In the genomic region with DNA sequence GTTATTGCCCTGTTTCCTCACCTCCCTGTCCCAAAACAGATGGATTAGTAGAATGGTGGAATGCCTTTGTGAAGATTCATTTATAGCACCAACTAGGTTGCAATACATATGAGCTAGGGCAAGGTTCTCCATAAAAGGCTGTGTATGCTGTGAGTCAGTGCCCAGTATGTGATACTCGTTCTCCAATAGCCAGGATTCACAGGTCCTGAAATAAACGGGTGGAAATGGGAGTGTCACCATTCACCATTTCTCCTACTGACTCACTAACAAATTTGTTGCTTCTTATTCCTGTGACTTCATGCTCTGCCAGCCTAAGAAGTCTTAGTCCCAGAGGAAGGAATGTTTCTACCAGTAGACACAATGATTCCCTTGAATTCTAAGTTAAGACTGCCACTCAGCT, we compare ENCODE assay signal across 18 cellular contexts.
"Had no signal": no experiment of that assay in that cellular context is flagged by ENCODE, and none has a peak within 500 bp of the region (broad histone marks: within the 10 kb centered on the region; RNA-seq: fewer than 3 reads in every experiment).

No MANE protein-coding gene starts in this region.

- H3K36me3 ChIP-seq: esophagus muscularis mucosa, gastroesophageal sphincter had no signal

- H3K4me3 Mint-ChIP-seq: immature natural killer cell, naive B cell, nephron had no signal

- H3K9me3 ChIP-seq: esophagus muscularis mucosa, gastroesophageal sphincter had no signal

- H3K4me2 ChIP-seq: smooth muscle cell had no signal

- H3K27ac Mint-ChIP-seq: immature natural killer cell, naive B cell, nephron had no signal

- H3K27me3 ChIP-seq: esophagus muscularis mucosa, gastroesophageal sphincter had no signal

- H3K4me1 Mint-ChIP-seq: immature natural killer cell, naive B cell, nephron had no signal

- DNase-seq: effector memory CD4-positive, alpha-beta T cell; glutamatergic neuron; immature natural killer cell; left colon; left ventricle myocardium superior; mesendoderm; naive B cell; occipital lobe; right cardiac atrium; stimulated activated CD4-positive, alpha-beta T cell treated with anti-CD3 and anti-CD28 coated beads, Interleukin-2, amount 100 ng/mL, for 48 hours; stimulated activated naive CD4-positive, alpha-beta T cell treated with Interleukin-2 at 50 U/mL for 16 hours; trophoblast cell had no signal

- H3K27me3 Mint-ChIP-seq: naive B cell had no signal

- ATAC-seq: gastroesophageal sphincter, left colon, left ventricle myocardium superior, right cardiac atrium had no signal

- H3K4me3 ChIP-seq: esophagus muscularis mucosa, gastroesophageal sphincter, lung, smooth muscle cell had no signal

- H3K4me1 ChIP-seq: esophagus muscularis mucosa, gastroesophageal sphincter had no signal

- H3K36me3 Mint-ChIP-seq: naive B cell had no signal

- H3K9me3 Mint-ChIP-seq: nephron had no signal

- H3K27ac ChIP-seq: epithelial cell of prostate, esophagus muscularis mucosa, gastroesophageal sphincter had no signal
